17 cellular contexts compared by ENCODE assay signal in genomic region chr3:80238606-80239005, GRCh38.
"Had no signal": no experiment of that assay in that cellular context is flagged by ENCODE, and none has a peak within 500 bp of the region (broad histone marks: within the 10 kb centered on the region; RNA-seq: fewer than 3 reads in every experiment).

No MANE protein-coding gene starts in this region.

- H3K27ac Mint-ChIP-seq: natural killer cell treated with Interleukin-12 subunit alpha and Interleukin-12 subunit beta and Interleukin-15 and Interleukin-18, amount 100 ng/mL, for 72 hours; stimulated activated memory B cell treated with anti-CD40 and anti-IgM and Interleukin-4, amounts not matched to agents 10 μg/mL and 1 μg/mL and 100 μg/mL, for 72 hours; stimulated activated naive CD8-positive, alpha-beta T cell treated with anti-CD3 and anti-CD28 coated beads, Interleukin-15, Interleukin-2, amounts not matched to agents 100 ng/mL and 50 ng/mL, for 24 hours had no signal

- H3K9me3 Mint-ChIP-seq: stimulated activated memory B cell treated with anti-CD40 and anti-IgM and Interleukin-4, amounts not matched to agents 10 μg/mL and 1 μg/mL and 100 μg/mL, for 72 hours had no signal

- H3K79me2 ChIP-seq: parathyroid adenoma had no signal

- DNase-seq: caudate nucleus; dorsolateral prefrontal cortex; effector memory CD4-positive, alpha-beta T cell; erythroblast; foreskin keratinocyte; left colon; midbrain; occipital lobe; stimulated activated CD4-positive, alpha-beta T cell treated with anti-CD3 and anti-CD28 coated beads, Interleukin-4, amount 100 ng/mL, for 24 hours; transverse colon had no signal

- H3K27me3 Mint-ChIP-seq: natural killer cell treated with Interleukin-12 subunit alpha and Interleukin-12 subunit beta and Interleukin-15 and Interleukin-18, amount 100 ng/mL, for 72 hours; stimulated activated memory B cell treated with anti-CD40 and anti-IgM and Interleukin-4, amounts not matched to agents 10 μg/mL and 1 μg/mL and 100 μg/mL, for 72 hours; stimulated activated naive CD8-positive, alpha-beta T cell treated with anti-CD3 and anti-CD28 coated beads, Interleukin-15, Interleukin-2, amounts not matched to agents 100 ng/mL and 50 ng/mL, for 24 hours had no signal

- H3K9ac ChIP-seq: parathyroid adenoma had no signal

- H3K4me1 ChIP-seq: foreskin keratinocyte, parathyroid adenoma, prostate gland, transverse colon had no signal

- H3K27me3 ChIP-seq: dorsolateral prefrontal cortex, foreskin keratinocyte, transverse colon had no signal

- H2AFZ ChIP-seq: parathyroid adenoma had no signal

- H3K36me3 Mint-ChIP-seq: stimulated activated memory B cell treated with anti-CD40 and anti-IgM and Interleukin-4, amounts not matched to agents 10 μg/mL and 1 μg/mL and 100 μg/mL, for 72 hours had no signal

- H3K36me3 ChIP-seq: prostate gland, thoracic aorta, transverse colon had no signal

- ATAC-seq: foreskin keratinocyte; left colon; natural killer cell treated with Interleukin-12 subunit alpha and Interleukin-12 subunit beta and Interleukin-15 and Interleukin-18, amount 100 ng/mL, for 72 hours; stimulated activated memory B cell treated with anti-CD40 and anti-IgM and Interleukin-4, amounts not matched to agents 10 μg/mL and 1 μg/mL and 100 μg/mL, for 72 hours had no signal

- H3K4me3 Mint-ChIP-seq: natural killer cell treated with Interleukin-12 subunit alpha and Interleukin-12 subunit beta and Interleukin-15 and Interleukin-18, amount 100 ng/mL, for 72 hours; stimulated activated memory B cell treated with anti-CD40 and anti-IgM and Interleukin-4, amounts not matched to agents 10 μg/mL and 1 μg/mL and 100 μg/mL, for 72 hours; stimulated activated naive CD8-positive, alpha-beta T cell treated with anti-CD3 and anti-CD28 coated beads, Interleukin-15, Interleukin-2, amounts not matched to agents 100 ng/mL and 50 ng/mL, for 24 hours had no signal

- H3K4me3 ChIP-seq: coronary artery, dorsolateral prefrontal cortex, prostate gland, thoracic aorta, transverse colon had no signal

- H3K27ac ChIP-seq: coronary artery, dorsolateral prefrontal cortex, foreskin keratinocyte, parathyroid adenoma, prostate gland, thoracic aorta, transverse colon had no signal

- H3K9me3 ChIP-seq: prostate gland, thoracic aorta, transverse colon had no signal

- H3K4me1 Mint-ChIP-seq: stimulated activated memory B cell treated with anti-CD40 and anti-IgM and Interleukin-4, amounts not matched to agents 10 μg/mL and 1 μg/mL and 100 μg/mL, for 72 hours had no signal
